In genomic region chr16:58462997-58463891, GRCh38 we compare ENCODE assay signal across 8 cellular contexts. TPM values are rescaled to one million over a fixed set of nuclear protein-coding genes. Genes with fewer than 3 reads are reported as not detected.
DNase-seq lines count a peak whose midpoint lies in the region; ATAC-seq and TF ChIP-seq lines count a peak whose summit lies in the region.

No MANE protein-coding gene starts in this region.

- H3K27me3 ChIP-seq in MG63 (peaks cover 39% of the 10 kb centered on the region), ectodermal cell (ENCODE audit: control insufficient read depth, insufficient read depth, low read length, poor library complexity, severe bottlenecking) (peaks cover 53% of the 10 kb centered on the region), neural cell (ENCODE audit: insufficient read depth, low read depth, low read length) (peaks cover 15% of the 10 kb centered on the region)

- no peaks in the 10 kb centered on the region for H3K9me2 ChIP-seq in neural cell (ENCODE audit: insufficient read depth, low read length)

- CTCF ChIA-PET in Calu3 (lab: Charles Lee) = no interaction called here

- TF ChIP-seq CTCF in Calu3 (IDR thresholded peaks at IDR 0.05; ENCODE audit: unreplicated experiment) (no peak), neural cell (IDR thresholded peaks at IDR 0.05; ENCODE audit: poor library complexity, severe bottlenecking) (no peak)

- no peaks in the 10 kb centered on the region for H3K79me2 ChIP-seq in neural cell (replicated peaks; ENCODE audit: insufficient read depth, low read length)

- peak overlapping the region; percentile 40 for H2AFZ ChIP-seq in neural cell (ENCODE audit: low read depth, low read length)

- peak overlapping the region; percentile 91 for H3K9ac ChIP-seq in neural cell (ENCODE audit: low read length)

- peak overlapping the region; percentile 8 for H3K4me2 ChIP-seq in neural cell (ENCODE audit: low read length)

- no peaks in the 10 kb centered on the region for H4K20me1 ChIP-seq in neural cell (ENCODE audit: insufficient read depth)

- H3K36me3 Mint-ChIP-seq in Calu3 (ENCODE audit: insufficient read depth, unreplicated experiment) = peaks cover 18% of the 10 kb centered on the region

- H3K4me1 Mint-ChIP-seq in Calu3 (ENCODE audit: low read depth, unreplicated experiment) = peaks cover 24% of the 10 kb centered on the region

- H3K4me3 Mint-ChIP-seq in Calu3 (ENCODE audit: low read depth, unreplicated experiment) = peak overlapping the region; percentile 69

- H3F3A ChIP-seq in neural cell (ENCODE audit: insufficient read depth, low read length, poor library complexity, severe bottlenecking) = no peaks in the 10 kb centered on the region

- H3K27ac ChIP-seq in ectodermal cell (ENCODE audit: insufficient read depth, low read depth, low read length, poor library complexity, severe bottlenecking) (no peak overlapping the region), neural cell (ENCODE audit: low read length) (peak overlapping the region; percentile 76)

- no peak for TF ChIP-seq RAD21 in neural cell (conservative IDR thresholded peaks at IDR 0.05)

- BruUV-seq in Calu3 (replicated peaks; lab: Mats Ljungman, UMichigan) = no TSS peak

- H3K9me3 ChIP-seq in MG63 (0 out of 2 replicates have a peak, but pooled peaks cover 2% of the 10 kb centered on the region), ectodermal cell (ENCODE audit: control insufficient read depth, low read length) (no peaks in the 10 kb centered on the region), neural cell (ENCODE audit: low read length) (no peaks in the 10 kb centered on the region)

- H3K4me1 ChIP-seq in ectodermal cell (ENCODE audit: control insufficient read depth, insufficient read depth, low read length) = peaks cover 8% of the 10 kb centered on the region

- intact Hi-C loops in Calu3 (cut with micrococcal nuclease; ENCODE audit: unreplicated experiment) = no loop called here

- no peak for ATAC-seq in HG03097 (IDR thresholded peaks at IDR 0.05; ENCODE audit: low FRiP score, unreplicated experiment)
- ATAC-seq in HG03139 (IDR thresholded peaks at IDR 0.05; ENCODE audit: unreplicated experiment) = no peak
- no peak for ATAC-seq in HG03342 (IDR thresholded peaks at IDR 0.05; ENCODE audit: unreplicated experiment)

- H3K9me3 Mint-ChIP-seq in Calu3 (ENCODE audit: low read depth, unreplicated experiment) = no peaks in the 10 kb centered on the region

- H3K36me3 ChIP-seq in MG63 = no peaks in the 10 kb centered on the region
- H3K36me3 ChIP-seq in ectodermal cell (ENCODE audit: control insufficient read depth, insufficient read depth, low read length) = no peaks in the 10 kb centered on the region
- no peaks in the 10 kb centered on the region for H3K36me3 ChIP-seq in neural cell (ENCODE audit: insufficient read depth, low read length)

- DNase-seq in Calu3 (peak; percentile 24), MG63 (peak; percentile 49), HPDE6-E6E7 (ENCODE audit: extremely low spot score) (no peak)

- WGBS in ectodermal cell, 2 experiments = 3% methylated on average over 106 of the region's 106 CpGs

- H3K27me3 Mint-ChIP-seq in Calu3 (ENCODE audit: unreplicated experiment) = peaks cover 65% of the 10 kb centered on the region

- H3K4me3 ChIP-seq in MG63 (peak overlapping the region; percentile 41), ectodermal cell (ENCODE audit: insufficient read depth, low read depth, low read length) (peak overlapping the region; percentile 39), neural cell (ENCODE audit: low read length) (peak overlapping the region; percentile 91)

- TF ChIP-seq EP300 in neural cell (conservative IDR thresholded peaks at IDR 0.05; ENCODE audit: poor library complexity, severe bottlenecking) = no peak

- H3K27ac Mint-ChIP-seq in Calu3 (ENCODE audit: unreplicated experiment) = no peak overlapping the region

TF ChIP-seq in neural cell, 6 proteins besides CTCF, POLR2A, EP300 and RAD21:
- no peak for TF ChIP-seq MXI1 (conservative IDR thresholded peaks at IDR 0.05; ENCODE audit: poor library complexity, severe bottlenecking)
- TF ChIP-seq SMC3 (conservative IDR thresholded peaks at IDR 0.05; ENCODE audit: poor library complexity) = no peak
- TF ChIP-seq POLR2AphosphoS5 (IDR thresholded peaks at IDR 0.05) = peak; percentile 79
- no peak for TF ChIP-seq EZH2 (IDR thresholded peaks at IDR 0.05; ENCODE audit: borderline replicate concordance, insufficient read depth, low read length, poor library complexity, severe bottlenecking)
- TF ChIP-seq TAF1 (IDR thresholded peaks at IDR 0.05; ENCODE audit: low read depth) = no peak

RNA-seq across cellular contexts. Expression of gene NDRG4, which starts 36.7 kb away (rescaled TPM):
- 4.9 and 6.1 TPM in 2 replicates for total RNA-seq in Calu3 (2022)
- 6.7 and 9.9 TPM in 2 replicates for total RNA-seq in MG63 (2014; rRNA removed; shearing (Covaris generic); ENCODE audit: low replicate concordance)
- 29.9 TPM for polyA plus RNA-seq in ectodermal cell (2013, experiment 1 of 4)
- 20.1 TPM for polyA plus RNA-seq in ectodermal cell (2013, experiment 2 of 4)
- polyA plus RNA-seq in ectodermal cell (2013, experiment 3 of 4) = 20.1 TPM
- polyA plus RNA-seq in ectodermal cell (2013, experiment 4 of 4) = 24.4 TPM
- 507 and 592 TPM in 2 replicates for polyA plus RNA-seq in neural cell
- polyA minus RNA-seq in neural cell = 346 and 414 TPM in 2 replicates

RNA-seq across cellular contexts. Expression of gene SETD6, which starts 52.1 kb away (rescaled TPM):
- 42.8 and 46.8 TPM in 2 replicates for total RNA-seq in Calu3 (2022)
- 28.3 and 37.2 TPM in 2 replicates for total RNA-seq in MG63 (2014; rRNA removed; shearing (Covaris generic); ENCODE audit: low replicate concordance)
- polyA plus RNA-seq in ectodermal cell (2013, experiment 1 of 4) = 35.5 TPM
- 35.2 TPM for polyA plus RNA-seq in ectodermal cell (2013, experiment 2 of 4)
- 29.4 TPM for polyA plus RNA-seq in ectodermal cell (2013, experiment 3 of 4)
- polyA plus RNA-seq in ectodermal cell (2013, experiment 4 of 4) = 33.6 TPM
- polyA plus RNA-seq in neural cell = 59.4 and 61.2 TPM in 2 replicates
- 34.6 and 36.9 TPM in 2 replicates for polyA minus RNA-seq in neural cell

Comparison
In these comparisons a context has a peak if more than half of its experiments do, and no peak if none do; other contexts are left out.
1. H3K4me3 ChIP-seq: peak in every context shown above with its lines; median percentile 91 in neural cell; 41 in MG63; 39 in ectodermal cell.